Comparison of ENCODE assay signal across 8 cellular contexts in the genomic region with DNA sequence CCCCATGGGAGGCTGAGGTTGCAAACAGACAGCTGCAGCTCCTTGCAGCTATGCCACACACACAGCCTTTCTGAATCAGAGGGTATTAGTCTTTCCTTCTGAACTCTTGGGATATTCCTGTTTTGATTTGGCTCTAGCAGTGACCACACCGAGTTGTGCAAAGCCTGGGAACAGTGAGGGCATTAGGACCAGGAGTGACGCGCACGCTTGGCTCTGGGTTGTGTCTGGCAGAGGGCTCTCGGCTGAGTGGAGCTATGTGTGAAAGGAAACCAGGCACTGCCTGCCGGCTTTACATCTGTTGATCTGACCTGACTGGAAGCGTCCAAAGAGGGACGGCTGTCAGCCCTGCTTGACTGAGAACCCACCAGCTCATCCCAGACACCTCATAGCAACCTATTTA. TPM values are rescaled to one million over a fixed set of nuclear protein-coding genes. Genes with fewer than 3 reads are reported as not detected.
DNase-seq lines count a peak whose midpoint lies in the region; ATAC-seq and TF ChIP-seq lines count a peak whose summit lies in the region.

A gene with protein sequence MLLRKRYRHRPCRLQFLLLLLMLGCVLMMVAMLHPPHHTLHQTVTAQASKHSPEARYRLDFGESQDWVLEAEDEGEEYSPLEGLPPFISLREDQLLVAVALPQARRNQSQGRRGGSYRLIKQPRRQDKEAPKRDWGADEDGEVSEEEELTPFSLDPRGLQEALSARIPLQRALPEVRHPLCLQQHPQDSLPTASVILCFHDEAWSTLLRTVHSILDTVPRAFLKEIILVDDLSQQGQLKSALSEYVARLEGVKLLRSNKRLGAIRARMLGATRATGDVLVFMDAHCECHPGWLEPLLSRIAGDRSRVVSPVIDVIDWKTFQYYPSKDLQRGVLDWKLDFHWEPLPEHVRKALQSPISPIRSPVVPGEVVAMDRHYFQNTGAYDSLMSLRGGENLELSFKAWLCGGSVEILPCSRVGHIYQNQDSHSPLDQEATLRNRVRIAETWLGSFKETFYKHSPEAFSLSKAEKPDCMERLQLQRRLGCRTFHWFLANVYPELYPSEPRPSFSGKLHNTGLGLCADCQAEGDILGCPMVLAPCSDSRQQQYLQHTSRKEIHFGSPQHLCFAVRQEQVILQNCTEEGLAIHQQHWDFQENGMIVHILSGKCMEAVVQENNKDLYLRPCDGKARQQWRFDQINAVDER (plus strand): TSS at position 292 of the 400 bp plus-strand sequence. CDS start 472 bp downstream, outside the sequence.

- intact Hi-C loops in IMR-90 (cut with micrococcal nuclease) = loop anchor here (1.0 to 2.0 kb wide), 6 partner anchors 25 to 314 kb away; no protein-coding TSS in a partner anchor

- peaks cover 2% of the 10 kb centered on the region for H3K4me1 Mint-ChIP-seq in endodermal cell

- DNase-seq in IMR-90 (peak; percentile 98), cerebellum (ENCODE audit: low spot score) (peak; percentile 94), kidney glomerular epithelial cell (lab: John Stamatoyannopoulos, UW) (peak; percentile 84), endodermal cell (no peak), RKO (ENCODE audit: low spot score) (no peak), SW 1271 (lab: John Stamatoyannopoulos, UW) (no peak)

- H3K36me3 Mint-ChIP-seq in endodermal cell (ENCODE audit: low read depth) = no peaks in the 10 kb centered on the region

- no peaks in the 10 kb centered on the region for H3K9me3 ChIP-seq in IMR-90 (ENCODE audit: control insufficient read depth, insufficient read depth, low read length)
- H3K9me3 ChIP-seq in stomach smooth muscle (ENCODE audit: control insufficient read depth in 2 of 2, low read length in 2 of 2) = no peaks in the 10 kb centered on the region
- peaks cover 7% of the 10 kb centered on the region for H3K9me3 ChIP-seq in endodermal cell (ENCODE audit: control insufficient read depth, low read length)

- H3K27ac ChIP-seq in IMR-90 (ENCODE audit: insufficient read depth, low read length) (peak within 1 kb of the TSS; percentile 85), stomach smooth muscle (ENCODE audit: low read length) (no peak within 1 kb of the TSS), endodermal cell (ENCODE audit: low read depth, low read length) (no peak within 1 kb of the TSS)

- H3K9ac ChIP-seq in IMR-90 (ENCODE audit: low read depth, low read length) = peak within 1 kb of the TSS; percentile 96
- peak within 1 kb of the TSS; percentile 29 to 34 for H3K9ac ChIP-seq in stomach smooth muscle (ENCODE audit: low read length in 2 of 2)
- H3K9ac ChIP-seq in endodermal cell (ENCODE audit: extremely low read depth, low read length, poor library complexity, severe bottlenecking) = no peak within 1 kb of the TSS

- peak within 1 kb of the TSS; percentile 77; the same call in 2 of the 3 replicates for H2BK15ac ChIP-seq in IMR-90 (ENCODE audit: low read depth, low read length)

- peak within 1 kb of the TSS; percentile 94 for H2BK120ac ChIP-seq in IMR-90 (ENCODE audit: low read depth, low read length)

- H3K36me3 ChIP-seq in IMR-90 (ENCODE audit: control insufficient read depth, insufficient read depth, low read length) (peaks cover 3% of the 10 kb centered on the region), stomach smooth muscle (ENCODE audit: control insufficient read depth in 2 of 2, insufficient read depth in 2 of 2, low read length in 2 of 2) (no peaks in the 10 kb centered on the region), endodermal cell (ENCODE audit: control insufficient read depth, insufficient read depth, low read length) (no peaks in the 10 kb centered on the region)

- H3K4me3 ChIP-seq in IMR-90 (ENCODE audit: insufficient read depth, low read depth, low read length) (peak within 1 kb of the TSS; percentile 76), stomach smooth muscle (ENCODE audit: low read length in 2 of 2) (peak within 1 kb of the TSS; percentile 47 to 65), endodermal cell (ENCODE audit: low read length) (no peak within 1 kb of the TSS)

- H3K4ac ChIP-seq in IMR-90 (ENCODE audit: low read depth, low read length) = peak within 1 kb of the TSS; percentile 99

- H3K4me3 Mint-ChIP-seq in endodermal cell = no peak within 1 kb of the TSS

- in situ Hi-C loops in IMR-90 (cut with MboI; ENCODE audit: low sequenced_read_pairs) = loop anchor here (5.0 kb wide), 1 partner anchor 112 kb away; no protein-coding TSS in a partner anchor

- peak within 1 kb of the TSS; percentile 88 for H2AK5ac ChIP-seq in IMR-90 (ENCODE audit: low read depth, low read length)

- peaks cover 31% of the 10 kb centered on the region for H3K9me1 ChIP-seq in IMR-90 (ENCODE audit: insufficient read depth, low read length)

- no TSS peak for BruUV-seq in IMR-90 (replicated peaks; lab: Mats Ljungman, UMichigan)

- H3K9me3 Mint-ChIP-seq in endodermal cell = peaks cover 4% of the 10 kb centered on the region

- TF ChIP-seq RAD21 in IMR-90 (IDR thresholded peaks at IDR 0.05; ENCODE audit: low read length) = peak; percentile 24; the same call in 1 of the 2 replicates

- peak within 1 kb of the TSS; percentile 77 for H2AK9ac ChIP-seq in IMR-90 (replicated peaks; ENCODE audit: low read depth, low read length, poor library complexity)

- H3K27ac Mint-ChIP-seq in endodermal cell = no peak within 1 kb of the TSS

- TF ChIP-seq CTCF in IMR-90 (conservative IDR thresholded peaks at IDR 0.05; ENCODE audit: low read depth, low read length) (no peak), endodermal cell (conservative IDR thresholded peaks at IDR 0.05) (no peak)

- CTCF ChIA-PET in IMR-90 (lab: Yijun Ruan, JAX) = interaction anchor here (0.9 to 1.6 kb wide), 4 partner anchors 106 to 127 kb away, joined by 3 to 7 read pairs (median 4); no protein-coding TSS in a partner anchor

- H3K79me1 ChIP-seq in IMR-90 (ENCODE audit: low read depth in 1 of 2, low read length in 2 of 2) = peaks cover 18 to 43% of the 10 kb centered on the region in 2 experiments

- WGBS in IMR-90 (ENCODE audit: extremely low coverage in 2 of 2, insufficient read length in 1 of 2), 2 experiments = 0% methylated on average over 1 of the region's 8 CpGs; no CpG with 5 or more reads in 1 of the 2 experiments
- 78 to 88% methylated on average over 4 to 8 of the region's 8 CpGs for WGBS in endodermal cell (ENCODE audit: insufficient coverage in 1 of 2, insufficient read length in 1 of 2), 2 experiments

- ATAC-seq in IMR-90 (ENCODE audit: low read depth) (peak; percentile 70), HG03097 (IDR thresholded peaks at IDR 0.05; ENCODE audit: low FRiP score, unreplicated experiment) (no peak)

- peak within 1 kb of the TSS; percentile 93 for H3K14ac ChIP-seq in IMR-90 (replicated peaks; ENCODE audit: low read depth, low read length)

- H4K8ac ChIP-seq in IMR-90 (ENCODE audit: low read depth in 2 of 2, low read length in 2 of 2) = peak within 1 kb of the TSS; percentile 67 to 87

- H3K23ac ChIP-seq in IMR-90 (ENCODE audit: low read depth, low read length) = peak within 1 kb of the TSS; percentile 95

- peak within 1 kb of the TSS; percentile 93 for H2BK20ac ChIP-seq in IMR-90 (ENCODE audit: low read depth, low read length)

- peak within 1 kb of the TSS; percentile 71 for H2AFZ ChIP-seq in IMR-90 (replicated peaks; ENCODE audit: low read length, poor library complexity)

- POLR2A ChIA-PET in IMR-90 (lab: Charles Lee; ENCODE audit: unreplicated experiment) = interaction anchor here (0.9 to 1.2 kb wide), 4 partner anchors 34 to 115 kb away, joined by 3 to 4 read pairs (median 4); no protein-coding TSS in a partner anchor

- peak; percentile 82 for TF ChIP-seq POLR2A in IMR-90 (IDR thresholded peaks at IDR 0.05; ENCODE audit: low read depth, low read length)

- H4K91ac ChIP-seq in IMR-90 (ENCODE audit: insufficient read depth, low read depth, low read length) = peak within 1 kb of the TSS; percentile 99

- H4K5ac ChIP-seq in IMR-90 (ENCODE audit: low read depth, low read length) = peak within 1 kb of the TSS; percentile 79

- dilution Hi-C loops in IMR-90 (cut with HindIII; ENCODE audit: low sequenced_read_pairs, unreplicated experiment) = no loop called here

- H3K27me3 ChIP-seq in IMR-90 (ENCODE audit: control insufficient read depth, insufficient read depth, low read length) = no peaks in the 10 kb centered on the region
- H3K27me3 ChIP-seq in stomach smooth muscle (ENCODE audit: control insufficient read depth in 1 of 2, insufficient read depth in 2 of 2, low read length in 2 of 2) = peaks cover 0 to 3% of the 10 kb centered on the region in 2 donors
- peaks cover 6% of the 10 kb centered on the region for H3K27me3 ChIP-seq in endodermal cell (ENCODE audit: control insufficient read depth, insufficient read depth, low read length, poor library complexity, severe bottlenecking)

- peaks cover 45% of the 10 kb centered on the region for H3K27me3 Mint-ChIP-seq in endodermal cell (ENCODE audit: insufficient read depth)

- H3K18ac ChIP-seq in IMR-90 (ENCODE audit: low read depth, low read length) = peak within 1 kb of the TSS; percentile 89

- H3K4me2 ChIP-seq in IMR-90 (ENCODE audit: low read depth, low read length) = peak within 1 kb of the TSS; percentile 78

- H4K20me1 ChIP-seq in IMR-90 (ENCODE audit: insufficient read depth, low read length) = no peaks in the 10 kb centered on the region

- peak within 1 kb of the TSS; percentile 83 for H3K56ac ChIP-seq in IMR-90 (ENCODE audit: extremely low read depth, insufficient read depth, low read length)

- peaks cover 30% of the 10 kb centered on the region for H3K4me1 ChIP-seq in IMR-90 (ENCODE audit: control insufficient read depth, insufficient read depth, low read length)
- peaks cover 26% of the 10 kb centered on the region for H3K4me1 ChIP-seq in stomach smooth muscle (ENCODE audit: control insufficient read depth, insufficient read depth, low read length)
- no peaks in the 10 kb centered on the region for H3K4me1 ChIP-seq in endodermal cell (ENCODE audit: control insufficient read depth, insufficient read depth, low read length)

- H2BK5ac ChIP-seq in IMR-90 (ENCODE audit: low read depth, low read length, poor library complexity, severe bottlenecking) = peak within 1 kb of the TSS; percentile 93

TF ChIP-seq in IMR-90, 13 proteins besides CTCF, POLR2A, EP300 and RAD21 (continues in another document):
- TF ChIP-seq MXI1 (IDR thresholded peaks at IDR 0.05; ENCODE audit: borderline replicate concordance, low read depth, low read length) (0 out of 2 replicates have a peak, but pooled peaks have one; percentile 5), CEBPB (IDR thresholded peaks at IDR 0.05; ENCODE audit: low read depth, low read length) (peak; percentile 98), FOS (IDR thresholded peaks at IDR 0.05; ENCODE audit: low read depth, low read length) (peak; percentile 39; the same call in 1 of the 2 replicates)

RNA-seq across cellular contexts. Expression of the gene that starts here (rescaled TPM):
- total RNA-seq in IMR-90 (2012; rRNA removed) = 14.7 and 19.7 TPM in 2 replicates
- 11.0 and 12.8 TPM in 2 replicates for polyA plus RNA-seq in IMR-90 (2012; rRNA removed)
- 8.5 and 15.7 TPM in 2 replicates for polyA plus RNA-seq in IMR-90 (2012; cell fraction: cytosol; rRNA removed)
- 7.3 and 8.8 TPM in 2 replicates for polyA plus RNA-seq in IMR-90 (2012; cell fraction: nucleus; rRNA removed; ENCODE audit: low replicate concordance)
- total RNA-seq in cerebellum = 27.5 TPM
- total RNA-seq in endodermal cell = under 1 TPM in 1 of 2 donors, not detected in 1; 0.13 TPM
- polyA plus RNA-seq in endodermal cell (2013, experiment 1 of 2) = 0.11 TPM
- polyA plus RNA-seq in endodermal cell (2013, experiment 2 of 2) = 0.08 TPM

Comparison
In these comparisons a context has a peak if more than half of its experiments do, and no peak if none do; other contexts are left out.
1. RNA of the gene that starts here (total RNA-seq): 27.5 TPM in cerebellum (single experiment) and 14.7 to 19.7 TPM in IMR-90; 0.13 TPM in endodermal cell; every median in the first group is over 10 times any median in the second.
2. DNase-seq: peak in IMR-90 (single experiment), cerebellum (single experiment) and kidney glomerular epithelial cell (single experiment); none in endodermal cell (single experiment), RKO (single experiment) and SW 1271 (0 of 2).